Comparison of ENCODE assay signal across 1 cellular context in the genomic region with DNA sequence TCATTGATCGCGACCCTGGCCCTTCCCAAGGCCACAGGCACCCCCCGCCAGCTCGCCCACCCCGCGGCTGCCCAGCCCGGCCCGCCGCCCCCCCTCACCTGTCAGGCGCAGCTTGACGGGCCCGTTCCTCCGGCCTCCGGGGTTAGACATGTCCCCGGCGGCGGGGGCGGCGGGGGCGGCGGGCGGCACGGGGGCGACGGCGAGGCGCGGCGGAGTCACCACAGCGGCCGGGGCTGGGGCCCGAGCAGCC.
TF ChIP-seq lines count a peak whose summit lies in the region.

No MANE protein-coding gene starts in this region.

TF ChIP-seq in HepG2, 621 proteins besides CTCF, POLR2A, EP300 and RAD21 (continued from another document):
- TF ChIP-seq, protein P1, sequence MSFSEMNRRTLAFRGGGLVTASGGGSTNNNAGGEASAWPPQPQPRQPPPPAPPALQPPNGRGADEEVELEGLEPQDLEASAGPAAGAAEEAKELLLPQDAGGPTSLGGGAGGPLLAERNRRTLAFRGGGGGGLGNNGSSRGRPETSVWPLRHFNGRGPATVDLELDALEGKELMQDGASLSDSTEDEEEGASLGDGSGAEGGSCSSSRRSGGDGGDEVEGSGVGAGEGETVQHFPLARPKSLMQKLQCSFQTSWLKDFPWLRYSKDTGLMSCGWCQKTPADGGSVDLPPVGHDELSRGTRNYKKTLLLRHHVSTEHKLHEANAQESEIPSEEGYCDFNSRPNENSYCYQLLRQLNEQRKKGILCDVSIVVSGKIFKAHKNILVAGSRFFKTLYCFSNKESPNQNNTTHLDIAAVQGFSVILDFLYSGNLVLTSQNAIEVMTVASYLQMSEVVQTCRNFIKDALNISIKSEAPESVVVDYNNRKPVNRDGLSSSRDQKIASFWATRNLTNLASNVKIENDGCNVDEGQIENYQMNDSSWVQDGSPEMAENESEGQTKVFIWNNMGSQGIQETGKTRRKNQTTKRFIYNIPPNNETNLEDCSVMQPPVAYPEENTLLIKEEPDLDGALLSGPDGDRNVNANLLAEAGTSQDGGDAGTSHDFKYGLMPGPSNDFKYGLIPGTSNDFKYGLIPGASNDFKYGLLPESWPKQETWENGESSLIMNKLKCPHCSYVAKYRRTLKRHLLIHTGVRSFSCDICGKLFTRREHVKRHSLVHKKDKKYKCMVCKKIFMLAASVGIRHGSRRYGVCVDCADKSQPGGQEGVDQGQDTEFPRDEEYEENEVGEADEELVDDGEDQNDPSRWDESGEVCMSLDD (CRISPR knock-in tag; IDR thresholded peaks at IDR 0.05; ENCODE audit: borderline replicate concordance), result no peak
- no peak for TF ChIP-seq ZNF772 (CRISPR knock-in tag; IDR thresholded peaks at IDR 0.05)
- TF ChIP-seq, protein P2, sequence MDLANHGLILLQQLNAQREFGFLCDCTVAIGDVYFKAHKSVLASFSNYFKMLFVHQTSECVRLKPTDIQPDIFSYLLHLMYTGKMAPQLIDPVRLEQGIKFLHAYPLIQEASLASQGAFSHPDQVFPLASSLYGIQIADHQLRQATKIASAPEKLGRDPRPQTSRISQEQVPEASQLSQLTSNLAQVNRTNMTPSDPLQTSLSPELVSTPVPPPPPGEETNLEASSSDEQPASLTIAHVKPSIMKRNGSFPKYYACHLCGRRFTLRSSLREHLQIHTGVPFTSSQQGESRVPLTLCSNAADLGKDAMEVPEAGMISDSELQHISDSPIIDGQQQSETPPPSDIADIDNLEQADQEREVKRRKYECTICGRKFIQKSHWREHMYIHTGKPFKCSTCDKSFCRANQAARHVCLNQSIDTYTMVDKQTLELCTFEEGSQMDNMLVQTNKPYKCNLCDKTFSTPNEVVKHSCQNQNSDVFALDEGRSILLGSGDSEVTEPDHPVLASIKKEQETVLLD (CRISPR knock-in tag; IDR thresholded peaks at IDR 0.05; ENCODE audit: low read depth), result peak; percentile 47; the same call in 1 of the 2 replicates
- no peak for TF ChIP-seq ADNP (CRISPR knock-in tag; IDR thresholded peaks at IDR 0.05)
- TF ChIP-seq, protein P3, sequence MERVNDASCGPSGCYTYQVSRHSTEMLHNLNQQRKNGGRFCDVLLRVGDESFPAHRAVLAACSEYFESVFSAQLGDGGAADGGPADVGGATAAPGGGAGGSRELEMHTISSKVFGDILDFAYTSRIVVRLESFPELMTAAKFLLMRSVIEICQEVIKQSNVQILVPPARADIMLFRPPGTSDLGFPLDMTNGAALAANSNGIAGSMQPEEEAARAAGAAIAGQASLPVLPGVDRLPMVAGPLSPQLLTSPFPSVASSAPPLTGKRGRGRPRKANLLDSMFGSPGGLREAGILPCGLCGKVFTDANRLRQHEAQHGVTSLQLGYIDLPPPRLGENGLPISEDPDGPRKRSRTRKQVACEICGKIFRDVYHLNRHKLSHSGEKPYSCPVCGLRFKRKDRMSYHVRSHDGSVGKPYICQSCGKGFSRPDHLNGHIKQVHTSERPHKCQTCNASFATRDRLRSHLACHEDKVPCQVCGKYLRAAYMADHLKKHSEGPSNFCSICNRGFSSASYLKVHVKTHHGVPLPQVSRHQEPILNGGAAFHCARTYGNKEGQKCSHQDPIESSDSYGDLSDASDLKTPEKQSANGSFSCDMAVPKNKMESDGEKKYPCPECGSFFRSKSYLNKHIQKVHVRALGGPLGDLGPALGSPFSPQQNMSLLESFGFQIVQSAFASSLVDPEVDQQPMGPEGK (CRISPR knock-in tag; IDR thresholded peaks at IDR 0.05), result no peak
TF ChIP-seq in HepG2: peak in this region for 2.
